19 cellular contexts compared by ENCODE assay signal in genomic region chr20:25117961-25118360, GRCh38. TPM values are rescaled to one million over a fixed set of nuclear protein-coding genes. Genes with fewer than 3 reads are reported as not detected.
A peak's percentile ranks its signal among the peaks of the same experiment; 100 is the strongest.
DNase-seq lines count a peak whose midpoint lies in the region; ATAC-seq and TF ChIP-seq lines count a peak whose summit lies in the region.
"Had no signal": no experiment of that assay in that cellular context is flagged by ENCODE, and none has a peak within 500 bp of the region (broad histone marks: within the 10 kb centered on the region; RNA-seq: fewer than 3 reads in every experiment).

No MANE protein-coding gene starts in this region.

- TF ChIP-seq POLR2A in testis (IDR thresholded peaks at IDR 0.05) = no peak
- no peak for TF ChIP-seq POLR2A in upper lobe of left lung (IDR thresholded peaks at IDR 0.05)
- no peak for TF ChIP-seq POLR2A in right lobe of liver (IDR thresholded peaks at IDR 0.05)

- DNase-seq in G401 (ENCODE audit: low spot score) = peak; percentile 5
- peak; percentile 54 for DNase-seq in left kidney (ENCODE audit: low read depth, low spot score)
- peak; percentile 86 for DNase-seq in testis
- DNase-seq in upper lobe of left lung = no peak
- DNase-seq in right lobe of liver = no peak
- DNase-seq: CD4-positive, alpha-beta memory T cell; DMS153; DMS79; GF-D8; GOT3; H9; KBM-7 had no signal

- H3K36me3 ChIP-seq in testis (ENCODE audit: low read depth, missing control alignments) (no peaks in the 10 kb centered on the region), upper lobe of left lung (no peaks in the 10 kb centered on the region), right lobe of liver (no peaks in the 10 kb centered on the region)
- H3K36me3 ChIP-seq: BLaER1 had no signal

- H3K4me3 ChIP-seq in testis = no peak overlapping the region
- H3K4me3 ChIP-seq in upper lobe of left lung = no peak overlapping the region
- no peak overlapping the region for H3K4me3 ChIP-seq in right lobe of liver
- H3K4me3 ChIP-seq: BLaER1 had no signal

- WGBS in testis, 2 donors = 25 to 31% methylated on average over 2 to 3 of the region's 3 CpGs
- WGBS in upper lobe of left lung, 2 donors = 62 to 63% methylated on average over 3 of the region's 3 CpGs
- no CpG with 5 or more reads among the region's 3 CpGs for WGBS in right lobe of liver (ENCODE audit: insufficient coverage, low coverage, low lambda C conversion rate, missing lambda C conversion rate)

- no peak for TF ChIP-seq EP300 in upper lobe of left lung (IDR thresholded peaks at IDR 0.05)

- H3K9me3 ChIP-seq in testis = no peaks in the 10 kb centered on the region
- H3K9me3 ChIP-seq in upper lobe of left lung = no peaks in the 10 kb centered on the region
- H3K9me3 ChIP-seq in right lobe of liver = no peaks in the 10 kb centered on the region
- H3K9me3 ChIP-seq: BLaER1 had no signal

- ATAC-seq in HG02642 (IDR thresholded peaks at IDR 0.05; ENCODE audit: poor library complexity, unreplicated experiment) = no peak
- ATAC-seq in upper lobe of left lung (ENCODE audit: low FRiP score in 2 of 2) = no peak
- ATAC-seq in right lobe of liver = no peak
- ATAC-seq: HepG2 had no signal

- H3K27me3 ChIP-seq in testis = no peaks in the 10 kb centered on the region
- H3K27me3 ChIP-seq in upper lobe of left lung = no peaks in the 10 kb centered on the region
- H3K27me3 ChIP-seq in right lobe of liver = no peaks in the 10 kb centered on the region
- H3K27me3 ChIP-seq: BLaER1 had no signal

- in situ Hi-C loops in G401 (cut with HindIII; ENCODE audit: low sequenced_read_pairs) = no loop called here

- no peak for TF ChIP-seq CTCF in VCaP (conservative IDR thresholded peaks at IDR 0.05)
- no peak for TF ChIP-seq CTCF in testis (IDR thresholded peaks at IDR 0.05)
- no peak for TF ChIP-seq CTCF in upper lobe of left lung (IDR thresholded peaks at IDR 0.05)
- TF ChIP-seq CTCF in right lobe of liver (IDR thresholded peaks at IDR 0.05) = no peak

- H3K4me1 ChIP-seq in testis (no peaks in the 10 kb centered on the region), upper lobe of left lung (peaks cover 0 to 10% (median 0%) of the 10 kb centered on the region in 4 donors), right lobe of liver (peaks cover 0 to 9% (median under 1%) of the 10 kb centered on the region in 4 donors)
- H3K4me1 ChIP-seq: BLaER1 had no signal

- intact Hi-C loops in testis (cut with DNase I; ENCODE audit: low total_unique reads) = no loop called here
- intact Hi-C loops in right lobe of liver (cut with DNase I) = no loop called here

- peak overlapping the region; percentile 85; the same call in 1 of the 2 replicates for H3K27ac ChIP-seq in VCaP
- no peak overlapping the region for H3K27ac ChIP-seq in testis
- H3K27ac ChIP-seq in upper lobe of left lung = no peak overlapping the region
- no peak overlapping the region for H3K27ac ChIP-seq in right lobe of liver
- H3K27ac ChIP-seq: BLaER1 had no signal

RNA-seq across cellular contexts. Expression of gene VSX1, which starts 36.0 kb away (rescaled TPM):
- total RNA-seq in G401 (2014; rRNA removed; shearing (Covaris generic)) = not detected in 2 replicates
- total RNA-seq in testis (under 1 TPM; 0.16 to 0.37 TPM), upper lobe of left lung (not detected), right lobe of liver (under 1 TPM in 2 of 6 experiments, not detected in 4; 0.25 to 0.73 TPM)
- 0.38 TPM for polyA plus RNA-seq in testis (ENCODE audit: insufficient read depth, low read depth, low replicate concordance)
- total RNA-seq: CD4-positive, alpha-beta memory T cell; Daoy; H9; HepG2 had no signal
- polyA plus RNA-seq: CD14-positive monocyte; CD4-positive, alpha-beta memory T cell; IgD-negative memory B cell had no signal

Comparison
In these comparisons a context has a peak if more than half of its experiments do, and no peak if none do; other contexts are left out.
1. DNase-seq: peak in G401 (single experiment), left kidney (single experiment) and testis (single experiment); none in upper lobe of left lung (0 of 2) and right lobe of liver (0 of 3).